21 cellular contexts compared by ENCODE assay signal in the genomic region with DNA sequence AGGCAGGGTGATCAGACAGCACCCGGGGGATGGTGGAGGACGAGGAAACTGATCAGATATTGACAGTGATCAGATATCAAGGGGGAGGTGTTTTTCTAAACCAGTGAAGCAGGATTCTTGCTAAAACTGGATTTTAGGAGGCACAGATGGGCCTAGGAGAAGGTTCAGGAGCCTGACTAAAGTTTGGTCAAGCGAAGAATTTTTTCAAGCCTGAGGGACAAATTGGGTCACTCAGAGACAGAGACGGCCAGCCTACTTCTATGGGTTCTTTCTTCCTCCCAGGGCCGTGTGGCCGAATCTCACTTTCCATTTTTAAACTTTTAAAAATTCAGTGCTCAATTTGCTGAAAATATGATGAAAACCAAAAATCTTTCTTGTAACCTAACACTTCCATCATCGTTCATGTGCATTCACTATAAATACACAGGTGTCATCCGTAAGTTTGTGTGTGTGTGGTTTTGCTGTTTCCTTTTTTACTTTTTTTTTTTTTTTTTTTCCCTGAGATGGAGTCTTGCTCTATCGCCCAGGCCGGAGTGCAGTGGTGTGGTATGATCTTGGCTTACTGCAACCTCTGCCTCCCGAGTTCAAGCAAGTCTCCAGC.
DNase-seq lines count a peak whose midpoint lies in the region; ATAC-seq, FAIRE-seq and TF ChIP-seq lines count a peak whose summit lies in the region.
"Had no signal": no experiment of that assay in that cellular context is flagged by ENCODE, and none has a peak within 500 bp of the region (broad histone marks: within the 10 kb centered on the region; RNA-seq: fewer than 3 reads in every experiment).

No MANE protein-coding gene starts in this region.

- peaks cover 2% of the 10 kb centered on the region for H3K27me3 Mint-ChIP-seq in activated T-cell treated with anti-CD3 and anti-CD28 coated beads, Interleukin-2, amount 50 U/mL, for 24 hours
- H3K27me3 Mint-ChIP-seq in effector memory CD8-positive, alpha-beta T cell: no peaks in the 10 kb centered on the region
- H3K27me3 Mint-ChIP-seq in osteocyte (ENCODE audit: unreplicated experiment): no peaks in the 10 kb centered on the region

- peaks cover 86% of the 10 kb centered on the region for H3K4me1 Mint-ChIP-seq in activated T-cell treated with anti-CD3 and anti-CD28 coated beads, Interleukin-2, amount 50 U/mL, for 24 hours (ENCODE audit: low read depth)
- H3K4me1 Mint-ChIP-seq in effector memory CD8-positive, alpha-beta T cell (ENCODE audit: low read depth in 2 of 2): peaks cover 81% of the 10 kb centered on the region in 2 donors
- peaks cover 16% of the 10 kb centered on the region for H3K4me1 Mint-ChIP-seq in osteocyte (ENCODE audit: unreplicated experiment)

- H3K36me3 ChIP-seq in thymus (ENCODE audit: control insufficient read depth, insufficient read depth): peaks cover 13% of the 10 kb centered on the region
- H3K36me3 ChIP-seq: HAP-1 had no signal

- H3K4me1 ChIP-seq in thymus (ENCODE audit: control insufficient read depth, insufficient read depth, low read length): peaks cover 55% of the 10 kb centered on the region
- H3K4me1 ChIP-seq: HAP-1 had no signal

- FAIRE-seq in frontal cortex (lab: Jason Lieb, UNC): no peak
- FAIRE-seq: astrocyte, colon had no signal

- WGBS in thymus: 37% methylated on average over 11 of the region's 11 CpGs

- no peak overlapping the region for H3K4me3 Mint-ChIP-seq in activated T-cell treated with anti-CD3 and anti-CD28 coated beads, Interleukin-2, amount 50 U/mL, for 24 hours
- peak overlapping the region; percentile 67 to 81 for H3K4me3 Mint-ChIP-seq in effector memory CD8-positive, alpha-beta T cell
- no peak overlapping the region for H3K4me3 Mint-ChIP-seq in osteocyte (ENCODE audit: unreplicated experiment)

- no peak for DNase-seq in activated T-cell treated with anti-CD3 and anti-CD28 coated beads, Interleukin-2, amount 50 U/mL, for 24 hours
- DNase-seq in activated T-cell treated with anti-CD3 and anti-CD28 coated beads, Interleukin-2, amount 50 U/mL, for 48 hours: no peak
- peak; percentile 79 for DNase-seq in Jurkat, Clone E6-1 (ENCODE audit: low read depth, low spot score)
- no peak for DNase-seq in effector memory CD8-positive, alpha-beta T cell
- DNase-seq in osteocyte (ENCODE audit: extremely low spot score, unreplicated experiment) (no peak), frontal cortex (ENCODE audit: low spot score in 2 of 2) (no peak), NCI-H1930 (lab: John Stamatoyannopoulos, UW) (no peak)
- DNase-seq: DMS79 treated with DMSO at 0.1 percent for 48 hours, heart right ventricle, Kasumi-1, NCI-H1092 treated with DMSO at 0.1 percent for 48 hours, NCI-H2107, NCI-H526, SHP77 treated with DMSO at 0.1 percent for 48 hours, T-helper 1 cell had no signal

- peak; percentile 9 for ATAC-seq in effector memory CD8-positive, alpha-beta T cell (replicated peaks)
- ATAC-seq: heart right ventricle had no signal

- no peaks in the 10 kb centered on the region for H3K27me3 ChIP-seq in thymus (ENCODE audit: control insufficient read depth, insufficient read depth)
- H3K27me3 ChIP-seq: heart right ventricle, suprapubic skin had no signal

- no peak for TF ChIP-seq CTCF in osteocyte (IDR thresholded peaks at IDR 0.05)

- H3K9me3 ChIP-seq in thymus (ENCODE audit: control insufficient read depth): no peaks in the 10 kb centered on the region
- H3K9me3 ChIP-seq: HAP-1, heart right ventricle, suprapubic skin had no signal

- peaks cover 67% of the 10 kb centered on the region for H3K36me3 Mint-ChIP-seq in activated T-cell treated with anti-CD3 and anti-CD28 coated beads, Interleukin-2, amount 50 U/mL, for 24 hours (ENCODE audit: low read depth)
- peaks cover 34% of the 10 kb centered on the region for H3K36me3 Mint-ChIP-seq in effector memory CD8-positive, alpha-beta T cell (ENCODE audit: insufficient read depth)
- H3K36me3 Mint-ChIP-seq in osteocyte (ENCODE audit: unreplicated experiment): peaks cover 44% of the 10 kb centered on the region

- 0 out of 2 replicates have a peak overlapping the region, but pooled peaks have one; percentile 11 for H3K4me3 ChIP-seq in Jurkat, Clone E6-1 (ENCODE audit: low read length)
- H3K4me3 ChIP-seq in thymus (ENCODE audit: low read length): no peak overlapping the region
- H3K4me3 ChIP-seq: HAP-1, heart right ventricle, suprapubic skin had no signal

- peaks cover 2% of the 10 kb centered on the region for H3K9me3 Mint-ChIP-seq in activated T-cell treated with anti-CD3 and anti-CD28 coated beads, Interleukin-2, amount 50 U/mL, for 24 hours
- peaks cover 2 to 6% of the 10 kb centered on the region in 2 donors for H3K9me3 Mint-ChIP-seq in effector memory CD8-positive, alpha-beta T cell
- H3K9me3 Mint-ChIP-seq in osteocyte (ENCODE audit: unreplicated experiment): no peaks in the 10 kb centered on the region
- H3K9me3 Mint-ChIP-seq: activated T-helper 2 cell treated with anti-CD3 and anti-CD28 coated beads, Interferon-gamma antibody, Interleukin-2, Interleukin-4, amounts not matched to agents 10 μg/mL and 5 μg/mL and 100 μg/mL, durations not matched to agents 14 hours and 24 hours and 36 hours had no signal

- peak overlapping the region; percentile 46 for H3K27ac Mint-ChIP-seq in activated T-cell treated with anti-CD3 and anti-CD28 coated beads, Interleukin-2, amount 50 U/mL, for 24 hours
- peak overlapping the region; percentile 96 for H3K27ac Mint-ChIP-seq in effector memory CD8-positive, alpha-beta T cell
- no peak overlapping the region for H3K27ac Mint-ChIP-seq in osteocyte (ENCODE audit: unreplicated experiment)

- H3K27ac ChIP-seq in thymus (ENCODE audit: low read depth): peak overlapping the region; percentile 73
- H3K27ac ChIP-seq: heart right ventricle, suprapubic skin had no signal

Comparison
In these comparisons a context has a peak if more than half of its experiments do, and no peak if none do; other contexts are left out.
1. H3K4me3 Mint-ChIP-seq: peak in effector memory CD8-positive, alpha-beta T cell (2 of 2); none in activated T-cell treated with anti-CD3 and anti-CD28 coated beads, Interleukin-2, amount 50 U/mL, for 24 hours (single experiment) and osteocyte (single experiment).